ENCODE assay signal across 8 cellular contexts in the genomic region with DNA sequence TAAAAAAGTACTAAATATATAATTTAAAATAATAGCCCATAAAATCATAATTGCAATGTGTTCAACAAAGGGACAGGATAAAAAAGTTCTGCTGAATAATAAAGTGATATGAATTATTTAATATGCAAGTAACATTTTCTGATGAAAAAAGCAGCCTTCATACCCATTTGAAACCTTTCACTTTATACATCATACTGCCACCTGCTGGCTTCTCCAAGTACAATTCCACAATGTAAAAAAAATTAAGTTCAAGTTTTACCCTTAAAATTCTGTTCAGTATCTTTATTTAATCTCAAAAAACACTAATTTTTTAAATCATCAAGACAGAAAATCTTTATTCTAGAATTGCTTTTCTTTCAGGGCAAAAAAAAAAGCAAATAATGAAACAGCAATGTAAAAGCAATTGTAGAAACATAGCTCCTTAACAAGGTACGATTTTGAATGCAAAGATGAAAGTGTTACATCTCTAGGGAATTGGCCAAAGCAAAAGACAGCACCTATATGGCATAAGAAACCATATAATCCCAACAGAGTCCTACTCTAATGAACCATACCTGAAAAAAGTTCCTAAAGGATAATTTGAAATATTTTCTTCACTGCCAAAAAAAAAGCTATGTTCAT. TPM values are rescaled to one million over a fixed set of nuclear protein-coding genes. Genes with fewer than 3 reads are reported as not detected.
A peak's percentile ranks its signal among the peaks of the same experiment; 100 is the strongest.
DNase-seq lines count a peak whose midpoint lies in the region; TF ChIP-seq lines count a peak whose summit lies in the region.

No MANE protein-coding gene starts in this region.

- no peak overlapping the region for H3K27ac ChIP-seq in right atrium auricular region

- POLR2A ChIA-PET in AG04449 (lab: Yijun Ruan, JAX): no interaction called here
- POLR2A ChIA-PET in GM10248 (lab: Yijun Ruan, JAX): no interaction called here

- DNase-seq in AG04449 (ENCODE audit: low read depth, low spot score) (no peak), GM10248 (ENCODE audit: extremely low spot score) (peak; percentile 52), NCI-H2196 (lab: John Stamatoyannopoulos, UW; ENCODE audit: unreplicated experiment) (peak; percentile 45), right atrium auricular region (ENCODE audit: low spot score) (no peak), HPDE6-E6E7 (ENCODE audit: extremely low spot score) (no peak), GF-D8 (lab: John Stamatoyannopoulos, UW) (no peak)
- peak; percentile 31 for DNase-seq in activated T-cell treated with anti-CD3 and anti-CD28 coated beads, Interleukin-2, amount 50 U/mL, for 48 hours
- peak; percentile 40 to 66 for DNase-seq in stimulated activated CD4-positive, alpha-beta T cell treated with anti-CD3 and anti-CD28 coated beads, Interleukin-2, amount 100 ng/mL, for 24 hours

- H3K27me3 ChIP-seq in right atrium auricular region: no peaks in the 10 kb centered on the region

- H3K9me3 ChIP-seq in right atrium auricular region: no peaks in the 10 kb centered on the region

- CTCF ChIA-PET in AG04449 (lab: Yijun Ruan, JAX): interaction anchor here (0.6 to 7.5 kb wide), 30 partner anchors 9 to 789 kb away, joined by 3 to 212 read pairs (median 6); partner anchors contain the start of genes IL22, IL26 and MDM1
- CTCF ChIA-PET in GM10248 (lab: Yijun Ruan, JAX): interaction anchor here (0.8 to 7.1 kb wide), 23 partner anchors 9 to 406 kb away, joined by 3 to 94 read pairs (median 5); partner anchors contain the start of genes IL26 and MDM1

- peak; percentile 33 for TF ChIP-seq CTCF in AG04449 (IDR thresholded peaks at IDR 0.05; ENCODE audit: insufficient read depth, low read length, missing control alignments)
- TF ChIP-seq CTCF in GM10248 (IDR thresholded peaks at IDR 0.05; ENCODE audit: control extremely low read depth, extremely low read depth, low read depth, missing control alignments): peak; percentile 55
- peak; percentile 50 to 77 for TF ChIP-seq CTCF in right atrium auricular region (IDR thresholded peaks at IDR 0.05)

- H3K36me3 ChIP-seq in right atrium auricular region: peaks cover 27% of the 10 kb centered on the region

- no peak overlapping the region for H3K4me3 ChIP-seq in AG04449 (ENCODE audit: low read depth, low read length)
- H3K4me3 ChIP-seq in right atrium auricular region: no peak overlapping the region

- no peaks in the 10 kb centered on the region for H3K4me1 ChIP-seq in right atrium auricular region

RNA-seq across cellular contexts. Expression of gene MDM1, which starts 15.0 kb away (rescaled TPM):
- total RNA-seq in right atrium auricular region: 10 to 100 TPM in 1 of 2 donors, 1 to 10 TPM in 1; 8.3 to 12.8 TPM

Comparison
In these comparisons a context has a peak if more than half of its experiments do, and no peak if none do; other contexts are left out.
1. DNase-seq: peak in GM10248 (single experiment), NCI-H2196 (single experiment), activated T-cell treated with anti-CD3 and anti-CD28 coated beads, Interleukin-2, amount 50 U/mL, for 48 hours (2 of 2) and stimulated activated CD4-positive, alpha-beta T cell treated with anti-CD3 and anti-CD28 coated beads, Interleukin-2, amount 100 ng/mL, for 24 hours (2 of 2); none in AG04449 (single experiment), right atrium auricular region (single experiment), HPDE6-E6E7 (single experiment) and GF-D8 (single experiment).
2. Peak in every context shown above with its lines, with median percentiles within 50 percentile points of each other: CTCF ChIP-seq.